Comparison of ENCODE assay signal across 1 cellular context in genomic region chr6:168355716-168356522, GRCh38.
A peak's percentile ranks its signal among the peaks of the same experiment; 100 is the strongest.
TF ChIP-seq lines count a peak whose summit lies in the region.

No MANE protein-coding gene starts in this region.

TF ChIP-seq in HepG2, 621 proteins besides CTCF, POLR2A, EP300 and RAD21 (continued from another document and continues in another):
- TF ChIP-seq, protein P1, sequence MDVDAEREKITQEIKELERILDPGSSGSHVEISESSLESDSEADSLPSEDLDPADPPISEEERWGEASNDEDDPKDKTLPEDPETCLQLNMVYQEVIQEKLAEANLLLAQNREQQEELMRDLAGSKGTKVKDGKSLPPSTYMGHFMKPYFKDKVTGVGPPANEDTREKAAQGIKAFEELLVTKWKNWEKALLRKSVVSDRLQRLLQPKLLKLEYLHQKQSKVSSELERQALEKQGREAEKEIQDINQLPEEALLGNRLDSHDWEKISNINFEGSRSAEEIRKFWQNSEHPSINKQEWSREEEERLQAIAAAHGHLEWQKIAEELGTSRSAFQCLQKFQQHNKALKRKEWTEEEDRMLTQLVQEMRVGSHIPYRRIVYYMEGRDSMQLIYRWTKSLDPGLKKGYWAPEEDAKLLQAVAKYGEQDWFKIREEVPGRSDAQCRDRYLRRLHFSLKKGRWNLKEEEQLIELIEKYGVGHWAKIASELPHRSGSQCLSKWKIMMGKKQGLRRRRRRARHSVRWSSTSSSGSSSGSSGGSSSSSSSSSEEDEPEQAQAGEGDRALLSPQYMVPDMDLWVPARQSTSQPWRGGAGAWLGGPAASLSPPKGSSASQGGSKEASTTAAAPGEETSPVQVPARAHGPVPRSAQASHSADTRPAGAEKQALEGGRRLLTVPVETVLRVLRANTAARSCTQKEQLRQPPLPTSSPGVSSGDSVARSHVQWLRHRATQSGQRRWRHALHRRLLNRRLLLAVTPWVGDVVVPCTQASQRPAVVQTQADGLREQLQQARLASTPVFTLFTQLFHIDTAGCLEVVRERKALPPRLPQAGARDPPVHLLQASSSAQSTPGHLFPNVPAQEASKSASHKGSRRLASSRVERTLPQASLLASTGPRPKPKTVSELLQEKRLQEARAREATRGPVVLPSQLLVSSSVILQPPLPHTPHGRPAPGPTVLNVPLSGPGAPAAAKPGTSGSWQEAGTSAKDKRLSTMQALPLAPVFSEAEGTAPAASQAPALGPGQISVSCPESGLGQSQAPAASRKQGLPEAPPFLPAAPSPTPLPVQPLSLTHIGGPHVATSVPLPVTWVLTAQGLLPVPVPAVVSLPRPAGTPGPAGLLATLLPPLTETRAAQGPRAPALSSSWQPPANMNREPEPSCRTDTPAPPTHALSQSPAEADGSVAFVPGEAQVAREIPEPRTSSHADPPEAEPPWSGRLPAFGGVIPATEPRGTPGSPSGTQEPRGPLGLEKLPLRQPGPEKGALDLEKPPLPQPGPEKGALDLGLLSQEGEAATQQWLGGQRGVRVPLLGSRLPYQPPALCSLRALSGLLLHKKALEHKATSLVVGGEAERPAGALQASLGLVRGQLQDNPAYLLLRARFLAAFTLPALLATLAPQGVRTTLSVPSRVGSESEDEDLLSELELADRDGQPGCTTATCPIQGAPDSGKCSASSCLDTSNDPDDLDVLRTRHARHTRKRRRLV (CRISPR knock-in tag; IDR thresholded peaks at IDR 0.05): no peak
- TF ChIP-seq ZBTB37 (CRISPR knock-in tag; IDR thresholded peaks at IDR 0.05): no peak
- no peak for TF ChIP-seq CENPT (CRISPR knock-in tag; IDR thresholded peaks at IDR 0.05; ENCODE audit: low read depth)
- no peak for TF ChIP-seq MTF2 (CRISPR knock-in tag; IDR thresholded peaks at IDR 0.05; ENCODE audit: borderline replicate concordance)
- TF ChIP-seq GMEB2 (CRISPR knock-in tag; IDR thresholded peaks at IDR 0.05; ENCODE audit: low read depth): no peak
- TF ChIP-seq ZNF687 (CRISPR knock-in tag; IDR thresholded peaks at IDR 0.05): peak; percentile 78
- TF ChIP-seq, protein P2, sequence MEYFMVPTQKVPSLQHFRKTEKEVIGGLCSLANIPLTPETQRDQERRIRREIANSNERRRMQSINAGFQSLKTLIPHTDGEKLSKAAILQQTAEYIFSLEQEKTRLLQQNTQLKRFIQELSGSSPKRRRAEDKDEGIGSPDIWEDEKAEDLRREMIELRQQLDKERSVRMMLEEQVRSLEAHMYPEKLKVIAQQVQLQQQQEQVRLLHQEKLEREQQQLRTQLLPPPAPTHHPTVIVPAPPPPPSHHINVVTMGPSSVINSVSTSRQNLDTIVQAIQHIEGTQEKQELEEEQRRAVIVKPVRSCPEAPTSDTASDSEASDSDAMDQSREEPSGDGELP (IDR thresholded peaks at IDR 0.05; ENCODE audit: borderline replicate concordance, low read depth): no peak
- no peak for TF ChIP-seq ZNF672 (CRISPR knock-in tag; IDR thresholded peaks at IDR 0.05)
- TF ChIP-seq, protein P3, sequence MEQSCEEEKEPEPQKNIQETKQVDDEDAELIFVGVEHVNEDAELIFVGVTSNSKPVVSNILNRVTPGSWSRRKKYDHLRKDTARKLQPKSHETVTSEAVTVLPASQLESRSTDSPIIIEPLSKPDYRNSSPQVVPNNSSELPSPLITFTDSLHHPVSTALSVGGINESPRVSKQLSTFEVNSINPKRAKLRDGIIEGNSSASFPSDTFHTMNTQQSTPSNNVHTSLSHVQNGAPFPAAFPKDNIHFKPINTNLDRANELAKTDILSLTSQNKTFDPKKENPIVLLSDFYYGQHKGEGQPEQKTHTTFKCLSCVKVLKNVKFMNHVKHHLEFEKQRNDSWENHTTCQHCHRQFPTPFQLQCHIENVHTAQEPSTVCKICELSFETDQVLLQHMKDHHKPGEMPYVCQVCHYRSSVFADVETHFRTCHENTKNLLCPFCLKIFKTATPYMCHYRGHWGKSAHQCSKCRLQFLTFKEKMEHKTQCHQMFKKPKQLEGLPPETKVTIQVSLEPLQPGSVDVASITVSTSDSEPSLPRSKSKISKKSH (CRISPR knock-in tag; IDR thresholded peaks at IDR 0.05; ENCODE audit: borderline replicate concordance): no peak
- TF ChIP-seq ZSCAN21 (CRISPR knock-in tag; IDR thresholded peaks at IDR 0.05; ENCODE audit: borderline replicate concordance): peak; percentile 69
- TF ChIP-seq SRY (CRISPR knock-in tag; IDR thresholded peaks at IDR 0.05): 0 out of 2 replicates have a peak, but pooled peaks have one; percentile 28
- no peak for TF ChIP-seq ZNF570 (CRISPR knock-in tag; IDR thresholded peaks at IDR 0.05; ENCODE audit: borderline replicate concordance)
- TF ChIP-seq GABPB1 (CRISPR knock-in tag; IDR thresholded peaks at IDR 0.05): peak; percentile 35; the same call in 1 of the 2 replicates
- TF ChIP-seq PAX8 (CRISPR knock-in tag; IDR thresholded peaks at IDR 0.05; ENCODE audit: borderline replicate concordance): no peak
- TF ChIP-seq ZFP36L1 (CRISPR knock-in tag; IDR thresholded peaks at IDR 0.05): no peak
- TF ChIP-seq JUN (CRISPR knock-in tag; IDR thresholded peaks at IDR 0.05): no peak
- TF ChIP-seq, protein P4, sequence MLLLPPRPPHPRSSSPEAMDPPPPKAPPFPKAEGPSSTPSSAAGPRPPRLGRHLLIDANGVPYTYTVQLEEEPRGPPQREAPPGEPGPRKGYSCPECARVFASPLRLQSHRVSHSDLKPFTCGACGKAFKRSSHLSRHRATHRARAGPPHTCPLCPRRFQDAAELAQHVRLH (CRISPR knock-in tag; IDR thresholded peaks at IDR 0.05; ENCODE audit: borderline replicate concordance, low read depth): peak; percentile 49; the same call in 1 of the 2 replicates
- peak; percentile 55; the same call in 1 of the 2 replicates for TF ChIP-seq ZNF766 (CRISPR knock-in tag; IDR thresholded peaks at IDR 0.05; ENCODE audit: borderline replicate concordance)
- TF ChIP-seq ZNF160 (CRISPR knock-in tag; IDR thresholded peaks at IDR 0.05): no peak
- TF ChIP-seq SOX13 (IDR thresholded peaks at IDR 0.05): no peak
- 0 out of 4 replicates have a peak, but pooled peaks of 1 of the 2 experiments have one; percentile 10 for TF ChIP-seq SOX13 (CRISPR knock-in tag; conservative IDR thresholded peaks at IDR 0.05 in 1 of 2, IDR thresholded peaks at IDR 0.05 in 1 of 2)
- TF ChIP-seq ZNF670 (CRISPR knock-in tag; IDR thresholded peaks at IDR 0.05; ENCODE audit: borderline replicate concordance): no peak
- TF ChIP-seq PPARG (CRISPR knock-in tag; conservative IDR thresholded peaks at IDR 0.05): no peak
- peak; percentile 27; the same call in 1 of the 2 replicates for TF ChIP-seq ZBTB33 (CRISPR knock-in tag; IDR thresholded peaks at IDR 0.05)
- no peak for TF ChIP-seq MBD4 (IDR thresholded peaks at IDR 0.05; ENCODE audit: borderline replicate concordance, low read length)
- no peak for TF ChIP-seq E2F2 (CRISPR knock-in tag; IDR thresholded peaks at IDR 0.05; ENCODE audit: borderline replicate concordance)
- TF ChIP-seq, protein P5, sequence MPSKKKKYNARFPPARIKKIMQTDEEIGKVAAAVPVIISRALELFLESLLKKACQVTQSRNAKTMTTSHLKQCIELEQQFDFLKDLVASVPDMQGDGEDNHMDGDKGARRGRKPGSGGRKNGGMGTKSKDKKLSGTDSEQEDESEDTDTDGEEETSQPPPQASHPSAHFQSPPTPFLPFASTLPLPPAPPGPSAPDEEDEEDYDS (CRISPR knock-in tag; IDR thresholded peaks at IDR 0.05): peak; percentile 21; the same call in 1 of the 2 replicates
- TF ChIP-seq SMAD9 (CRISPR knock-in tag; IDR thresholded peaks at IDR 0.05): no peak
- TF ChIP-seq ZNF567 (CRISPR knock-in tag; IDR thresholded peaks at IDR 0.05; ENCODE audit: borderline replicate concordance): no peak
- TF ChIP-seq HHEX (CRISPR knock-in tag; IDR thresholded peaks at IDR 0.05): no peak
- 0 out of 2 replicates have a peak, but pooled peaks have one; percentile 61 for TF ChIP-seq ZNF501 (CRISPR knock-in tag; IDR thresholded peaks at IDR 0.05)
- TF ChIP-seq ZFYVE20 (CRISPR knock-in tag; IDR thresholded peaks at IDR 0.05; ENCODE audit: borderline replicate concordance, low read depth): no peak
- no peak for TF ChIP-seq HES4 (CRISPR knock-in tag; IDR thresholded peaks at IDR 0.05; ENCODE audit: borderline replicate concordance)
- TF ChIP-seq TP53 (CRISPR knock-in tag; conservative IDR thresholded peaks at IDR 0.05): no peak; the same call in 1 of the 2 replicates
- no peak for TF ChIP-seq TCF12 (IDR thresholded peaks at IDR 0.05)
- no peak for TF ChIP-seq TCF12 (CRISPR knock-in tag; IDR thresholded peaks at IDR 0.05)
